In the genomic region with DNA sequence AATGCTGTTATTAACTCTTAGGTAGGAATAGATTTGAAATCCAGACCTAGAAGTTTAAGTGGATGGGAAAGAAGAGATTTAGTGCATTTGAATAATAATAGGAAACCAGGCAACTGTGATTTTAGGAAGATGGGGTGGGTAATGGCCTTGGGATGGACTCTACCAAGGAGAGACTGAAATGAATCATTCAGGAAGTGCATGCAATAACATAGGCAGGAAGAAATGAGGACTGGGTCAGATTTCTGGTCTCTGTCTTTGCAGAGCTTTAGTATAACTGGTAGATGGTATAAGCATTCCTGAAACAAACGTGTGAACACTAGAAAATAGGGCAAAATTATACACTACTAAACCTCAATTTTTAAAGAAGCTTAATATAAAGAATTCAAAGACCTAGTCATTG, we compare ENCODE assay signal across 24 cellular contexts.
DNase-seq lines count a peak whose midpoint lies in the region; ATAC-seq and TF ChIP-seq lines count a peak whose summit lies in the region.
"Had no signal": no experiment of that assay in that cellular context is flagged by ENCODE, and none has a peak within 500 bp of the region (broad histone marks: within the 10 kb centered on the region; RNA-seq: fewer than 3 reads in every experiment).

No MANE protein-coding gene starts in this region.

- H3K4me1 Mint-ChIP-seq in glutamatergic neuron (ENCODE audit: low read depth, unreplicated experiment) = peaks cover 51% of the 10 kb centered on the region

- H3K4me3 ChIP-seq in HEK293 (ENCODE audit: low read depth, low read length) = no peak overlapping the region

- peak; percentile 15 for DNase-seq in NCI-H146 (lab: John Stamatoyannopoulos, UW)
- no peak for DNase-seq in NCI-H146 treated with DMSO at 0.1 percent for 48 hours (lab: John Stamatoyannopoulos, UW; ENCODE audit: unreplicated experiment)
- no peak for DNase-seq in glutamatergic neuron
- no peak for DNase-seq in HEK293T (ENCODE audit: extremely low spot score)
- no peak for DNase-seq in GM10248 (ENCODE audit: extremely low spot score)
- DNase-seq: 8988T; AML-193; C1 segment of cervical spinal cord; CD8-positive, alpha-beta T cell; DMS153; GF-D8; HFFc6; IMR-90; NCI-H1105; NCI-H187; NCI-H226; NCI-H510A treated with DMSO at 0.1 percent for 48 hours; SHP77; T-helper 2 cell had no signal

- H3K27ac ChIP-seq in HEK293 (ENCODE audit: extremely low read depth, low read depth, low read length) = no peak overlapping the region
- H3K27ac ChIP-seq: HL-60, KMS-11 had no signal

- peaks cover 6% of the 10 kb centered on the region for H3K36me3 Mint-ChIP-seq in glutamatergic neuron (ENCODE audit: unreplicated experiment)
- H3K36me3 Mint-ChIP-seq: CD8-positive, alpha-beta T cell had no signal

- H3K4me3 Mint-ChIP-seq in glutamatergic neuron (ENCODE audit: unreplicated experiment) = no peak overlapping the region
- H3K4me3 Mint-ChIP-seq: CD8-positive, alpha-beta T cell; HFFc6 had no signal

- TF ChIP-seq CTCF in HEK293 (tag by site-specific recombination; IDR thresholded peaks at IDR 0.05) = no peak
- no peak for TF ChIP-seq CTCF in glutamatergic neuron (IDR thresholded peaks at IDR 0.05; ENCODE audit: partially characterized antibody, unreplicated experiment)
- TF ChIP-seq CTCF in GM10248 (IDR thresholded peaks at IDR 0.05; ENCODE audit: control extremely low read depth, extremely low read depth, low read depth, missing control alignments) = no peak

- POLR2A ChIA-PET in HEK293 (lab: Yijun Ruan, JAX) (no interaction called here), HEK293T (lab: Yijun Ruan, JAX) (no interaction called here), GM10248 (lab: Yijun Ruan, JAX) (interaction anchor here (0.6 kb wide), 1 partner anchor 71 kb away, joined by 3 read pairs; no protein-coding TSS in a partner anchor)

- CTCF ChIA-PET in HEK293 (lab: Yijun Ruan, JAX) (no interaction called here), HEK293T (lab: Yijun Ruan, JAX) (interaction anchor here (1.2 to 1.5 kb wide), 2 partner anchors 39 to 58 kb away, joined by 3 read pairs; no protein-coding TSS in a partner anchor), GM10248 (lab: Yijun Ruan, JAX) (interaction anchor here (1.1 kb wide), 1 partner anchor 9 kb away, joined by 3 read pairs; no protein-coding TSS in a partner anchor)

- H3K9me3 ChIP-seq in HEK293 (ENCODE audit: control insufficient read depth, insufficient read depth, low read depth, low read length) = no peaks in the 10 kb centered on the region

- ATAC-seq in SK-N-SH treated with all-trans-retinoic acid at 6 μM for 48 hours (peak; percentile 40; the same call in 1 of the 3 replicates), GM18873 (IDR thresholded peaks at IDR 0.05; ENCODE audit: low FRiP score, unreplicated experiment) (no peak)
- ATAC-seq: CD8-positive, alpha-beta T cell had no signal

- no peaks in the 10 kb centered on the region for H3K36me3 ChIP-seq in HEK293 (ENCODE audit: control insufficient read depth in 2 of 2, insufficient read depth in 1 of 2, low read length in 2 of 2)

- peaks cover 12% of the 10 kb centered on the region for H3K27me3 Mint-ChIP-seq in glutamatergic neuron (ENCODE audit: unreplicated experiment)

- peak overlapping the region; percentile 2 for H3K27ac Mint-ChIP-seq in glutamatergic neuron (ENCODE audit: unreplicated experiment)
- H3K27ac Mint-ChIP-seq: CD8-positive, alpha-beta T cell; HFFc6 had no signal

- H3K4me1 ChIP-seq in HEK293 (ENCODE audit: control insufficient read depth, insufficient read depth, low read length) = no peaks in the 10 kb centered on the region

- H3K9me3 Mint-ChIP-seq in glutamatergic neuron (ENCODE audit: unreplicated experiment) = peaks cover 17% of the 10 kb centered on the region
- H3K9me3 Mint-ChIP-seq: CD8-positive, alpha-beta T cell had no signal

TF ChIP-seq in HEK293, 187 proteins besides CTCF, POLR2A, EP300 and RAD21 (continues in another document):
- TF ChIP-seq ZNF335 (tag by site-specific recombination; conservative IDR thresholded peaks at IDR 0.05) = 0 out of 2 replicates have a peak, but pooled peaks have one; percentile 8
- TF ChIP-seq ZNF24 (tag by site-specific recombination; IDR thresholded peaks at IDR 0.05) = no peak
- TF ChIP-seq ZNF157 (tag by site-specific recombination; IDR thresholded peaks at IDR 0.05) = no peak
- no peak for TF ChIP-seq ZNF777 (tag by site-specific recombination; IDR thresholded peaks at IDR 0.05; ENCODE audit: borderline replicate concordance)
- TF ChIP-seq ZNF341 (tag by site-specific recombination; IDR thresholded peaks at IDR 0.05; ENCODE audit: low read depth) = no peak
- 0 out of 2 replicates have a peak, but pooled peaks have one; percentile 29 for TF ChIP-seq ZNF600 (tag by site-specific recombination; IDR thresholded peaks at IDR 0.05)
- TF ChIP-seq ZNF112 (tag by site-specific recombination; IDR thresholded peaks at IDR 0.05) = no peak
- no peak for TF ChIP-seq ZBTB7A (tag by site-specific recombination; IDR thresholded peaks at IDR 0.05; ENCODE audit: low read depth)
- no peak for TF ChIP-seq ZNF707 (tag by site-specific recombination; IDR thresholded peaks at IDR 0.05)
- TF ChIP-seq ZNF155 (tag by site-specific recombination; IDR thresholded peaks at IDR 0.05) = no peak
- TF ChIP-seq BCL6B (tag by site-specific recombination; IDR thresholded peaks at IDR 0.05) = no peak

TF ChIP-seq in SK-N-SH treated with all-trans-retinoic acid at 6 μM for 48 hours, 23 proteins besides CTCF, POLR2A, EP300 and RAD21 (continues in another document):
- TF ChIP-seq ARNTL (CRISPR knock-in tag; IDR thresholded peaks at IDR 0.05; ENCODE audit: borderline replicate concordance, low read depth) (no peak), BACH2 (CRISPR knock-in tag; IDR thresholded peaks at IDR 0.05; ENCODE audit: borderline replicate concordance) (no peak), ZNF8 (CRISPR knock-in tag; IDR thresholded peaks at IDR 0.05) (no peak), ISL1 (CRISPR knock-in tag; IDR thresholded peaks at IDR 0.05) (no peak), POU6F1 (CRISPR knock-in tag; IDR thresholded peaks at IDR 0.05; ENCODE audit: borderline replicate concordance, low read depth) (no peak), CSDC2 (CRISPR knock-in tag; IDR thresholded peaks at IDR 0.05) (no peak), ESRRG (CRISPR knock-in tag; IDR thresholded peaks at IDR 0.05) (no peak)

TF ChIP-seq in HEK293T, 16 proteins besides CTCF, POLR2A, EP300 and RAD21:
- TF ChIP-seq ELF4 (IDR thresholded peaks at IDR 0.05) (no peak), NFRKB (IDR thresholded peaks at IDR 0.05) (no peak), CTBP1 (IDR thresholded peaks at IDR 0.05; ENCODE audit: borderline replicate concordance) (no peak), HDGF (IDR thresholded peaks at IDR 0.05; ENCODE audit: borderline replicate concordance) (no peak), FOXM1 (IDR thresholded peaks at IDR 0.05; ENCODE audit: borderline replicate concordance) (no peak), FOXK2 (IDR thresholded peaks at IDR 0.05) (no peak), ZNF384 (IDR thresholded peaks at IDR 0.05) (no peak), L3MBTL2 (conservative IDR thresholded peaks at IDR 0.05) (no peak), SUZ12 (IDR thresholded peaks at IDR 0.05) (no peak), SP1 (IDR thresholded peaks at IDR 0.05) (no peak), LEF1 (IDR thresholded peaks at IDR 0.05; ENCODE audit: borderline replicate concordance) (no peak), TARDBP (IDR thresholded peaks at IDR 0.05) (no peak), BHLHE40 (IDR thresholded peaks at IDR 0.05; ENCODE audit: borderline replicate concordance) (no peak), FOXA1 (IDR thresholded peaks at IDR 0.05) (no peak), ARNT (IDR thresholded peaks at IDR 0.05) (no peak)
- TF ChIP-seq, protein P1, sequence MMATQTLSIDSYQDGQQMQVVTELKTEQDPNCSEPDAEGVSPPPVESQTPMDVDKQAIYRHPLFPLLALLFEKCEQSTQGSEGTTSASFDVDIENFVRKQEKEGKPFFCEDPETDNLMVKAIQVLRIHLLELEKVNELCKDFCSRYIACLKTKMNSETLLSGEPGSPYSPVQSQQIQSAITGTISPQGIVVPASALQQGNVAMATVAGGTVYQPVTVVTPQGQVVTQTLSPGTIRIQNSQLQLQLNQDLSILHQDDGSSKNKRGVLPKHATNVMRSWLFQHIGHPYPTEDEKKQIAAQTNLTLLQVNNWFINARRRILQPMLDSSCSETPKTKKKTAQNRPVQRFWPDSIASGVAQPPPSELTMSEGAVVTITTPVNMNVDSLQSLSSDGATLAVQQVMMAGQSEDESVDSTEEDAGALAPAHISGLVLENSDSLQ (IDR thresholded peaks at IDR 0.05) = no peak
